Comparison of ENCODE assay signal across 27 cellular contexts in genomic region chr1:215228193-215228592, GRCh38.
"Had no signal": no experiment of that assay in that cellular context is flagged by ENCODE, and none has a peak within 500 bp of the region (broad histone marks: within the 10 kb centered on the region; RNA-seq: fewer than 3 reads in every experiment).

No MANE protein-coding gene starts in this region.

- H3K9me3 ChIP-seq: ascending aorta, body of pancreas, MG63, Peyer's patch had no signal

- H3K4me1 Mint-ChIP-seq: activated B cell treated with CpG ODN at 0.5 μM for 24 hours; activated CD4-positive, alpha-beta T cell treated with anti-CD3 and anti-CD28 coated beads, Interleukin-2, amount 10 ng/mL, durations not matched to agents 24 days and 14 days; activated CD8-positive, alpha-beta memory T cell treated with anti-CD3 and anti-CD28 coated beads, Interleukin-2, amount 10 ng/mL, durations not matched to agents 7 days and 5 days; activated naive CD4-positive, alpha-beta T cell treated with anti-CD3 and anti-CD28 coated beads, Interleukin-2, amount 50 U/mL, for 24 hours; central memory CD8-positive, alpha-beta T cell had no signal

- H3K27ac Mint-ChIP-seq: activated B cell treated with CpG ODN at 0.5 μM for 24 hours; activated CD4-positive, alpha-beta T cell treated with anti-CD3 and anti-CD28 coated beads, Interleukin-2, amount 10 ng/mL, durations not matched to agents 24 days and 14 days; activated CD8-positive, alpha-beta memory T cell treated with anti-CD3 and anti-CD28 coated beads, Interleukin-2, amount 10 ng/mL, durations not matched to agents 7 days and 5 days; activated naive CD4-positive, alpha-beta T cell treated with anti-CD3 and anti-CD28 coated beads, Interleukin-2, amount 50 U/mL, for 24 hours; activated T-cell treated with anti-CD3 and anti-CD28 coated beads, Interleukin-2, amount 50 U/mL, for 24 hours; activated T-helper 1 cell treated with anti-CD3 and anti-CD28 coated beads, Interleukin-12 subunit alpha, Interleukin-12 subunit beta, Interleukin-2, Interleukin-4 antibody, amounts not matched to agents 30 ng/mL and 10 ng/mL and 1 ng/mL, durations not matched to agents 14 hours and 24 hours and 36 hours; T-helper 1 cell treated with Interleukin-12 subunit alpha and Interleukin-12 subunit beta and Interleukin-4 antibody, amounts not matched to agents 30 μg/mL and 1 μg/mL, for 36 hours had no signal

- H3K27me3 Mint-ChIP-seq: activated B cell treated with CpG ODN at 0.5 μM for 24 hours; activated CD4-positive, alpha-beta T cell treated with anti-CD3 and anti-CD28 coated beads, Interleukin-2, amount 10 ng/mL, durations not matched to agents 24 days and 14 days; activated CD8-positive, alpha-beta memory T cell treated with anti-CD3 and anti-CD28 coated beads, Interleukin-2, amount 10 ng/mL, durations not matched to agents 7 days and 5 days; activated T-cell treated with anti-CD3 and anti-CD28 coated beads, Interleukin-2, amount 50 U/mL, for 24 hours; central memory CD8-positive, alpha-beta T cell had no signal

- H3K36me3 ChIP-seq: ascending aorta, MG63, Peyer's patch had no signal

- H3K4me3 Mint-ChIP-seq: activated B cell treated with CpG ODN at 0.5 μM for 24 hours; activated CD4-positive, alpha-beta T cell treated with anti-CD3 and anti-CD28 coated beads, Interleukin-2, amount 10 ng/mL, durations not matched to agents 24 days and 14 days; activated CD8-positive, alpha-beta memory T cell treated with anti-CD3 and anti-CD28 coated beads, Interleukin-2, amount 10 ng/mL, durations not matched to agents 7 days and 5 days; activated naive CD4-positive, alpha-beta T cell treated with anti-CD3 and anti-CD28 coated beads, Interleukin-2, amount 50 U/mL, for 24 hours; activated T-cell treated with anti-CD3 and anti-CD28 coated beads, Interleukin-2, amount 50 U/mL, for 24 hours; activated T-helper 1 cell treated with anti-CD3 and anti-CD28 coated beads, Interleukin-12 subunit alpha, Interleukin-12 subunit beta, Interleukin-2, Interleukin-4 antibody, amounts not matched to agents 30 ng/mL and 10 ng/mL and 1 ng/mL, durations not matched to agents 14 hours and 24 hours and 36 hours; central memory CD8-positive, alpha-beta T cell; T-helper 1 cell treated with Interleukin-12 subunit alpha and Interleukin-12 subunit beta and Interleukin-4 antibody, amounts not matched to agents 30 μg/mL and 1 μg/mL, for 36 hours had no signal

- DNase-seq: activated B cell treated with CpG ODN at 0.5 μM for 24 hours; activated CD4-positive, alpha-beta T cell treated with anti-CD3 and anti-CD28 coated beads for 1 hour; activated CD4-positive, alpha-beta T cell treated with anti-CD3 and anti-CD28 coated beads, Interleukin-2, amount 10 ng/mL, durations not matched to agents 24 days and 14 days; activated CD4-positive, alpha-beta T cell treated with anti-CD3 and anti-CD28 coated beads, Interleukin-2, amount 50 U/mL, for 48 hours; activated CD8-positive, alpha-beta memory T cell treated with anti-CD3 and anti-CD28 coated beads, Interleukin-2, amount 10 ng/mL, durations not matched to agents 7 days and 5 days; activated effector memory CD4-positive, alpha-beta T cell treated with Interleukin-2 at 50 U/mL for 16 hours; activated naive CD4-positive, alpha-beta T cell; activated T-cell treated with anti-CD3 and anti-CD28 coated beads, Interleukin-2, amount 50 U/mL, for 24 hours; body of pancreas; MG63; MV-4-11; NCI-H1092 treated with DMSO at 0.1 percent for 48 hours; NCI-H1417 treated with DMSO at 0.1 percent for 48 hours; NCI-H187; NCI-H2081; NCI-H446 treated with DMSO at 0.1 percent for 48 hours; NCI-H524 treated with DMSO at 0.1 percent for 48 hours; NCI-H774; NK-92 treated with Interleukin-12 subunit alpha and Interleukin-12 subunit beta, amount 100 ng/mL, for 24 hours; OCI-M1; Peyer's patch; SHP77 had no signal

- H3K4me1 ChIP-seq: ascending aorta, body of pancreas, Peyer's patch had no signal

- H3K36me3 Mint-ChIP-seq: activated CD8-positive, alpha-beta memory T cell treated with anti-CD3 and anti-CD28 coated beads, Interleukin-2, amount 10 ng/mL, durations not matched to agents 7 days and 5 days; activated naive CD4-positive, alpha-beta T cell treated with anti-CD3 and anti-CD28 coated beads, Interleukin-2, amount 50 U/mL, for 24 hours had no signal

- ATAC-seq: activated CD8-positive, alpha-beta memory T cell treated with anti-CD3 and anti-CD28 coated beads, Interleukin-2, amount 10 ng/mL, durations not matched to agents 7 days and 5 days; body of pancreas had no signal

- H3K27ac ChIP-seq: ascending aorta, body of pancreas, Peyer's patch had no signal

- H3K9me3 Mint-ChIP-seq: activated B cell treated with CpG ODN at 0.5 μM for 24 hours; activated CD4-positive, alpha-beta T cell treated with anti-CD3 and anti-CD28 coated beads, Interleukin-2, amount 10 ng/mL, durations not matched to agents 24 days and 14 days; activated naive CD4-positive, alpha-beta T cell treated with anti-CD3 and anti-CD28 coated beads, Interleukin-2, amount 50 U/mL, for 24 hours; activated T-cell treated with anti-CD3 and anti-CD28 coated beads, Interleukin-2, amount 50 U/mL, for 24 hours; activated T-helper 1 cell treated with anti-CD3 and anti-CD28 coated beads, Interleukin-12 subunit alpha, Interleukin-12 subunit beta, Interleukin-2, Interleukin-4 antibody, amounts not matched to agents 30 ng/mL and 10 ng/mL and 1 ng/mL, durations not matched to agents 14 hours and 24 hours and 36 hours; central memory CD8-positive, alpha-beta T cell; T-helper 1 cell treated with Interleukin-12 subunit alpha and Interleukin-12 subunit beta and Interleukin-4 antibody, amounts not matched to agents 30 μg/mL and 1 μg/mL, for 36 hours had no signal

- H3K27me3 ChIP-seq: ascending aorta, body of pancreas, MG63, Peyer's patch had no signal

- H3K4me3 ChIP-seq: ascending aorta, body of pancreas, MG63, Peyer's patch had no signal
